ENCODE assay signal across 14 cellular contexts in genomic region chr7:137681657-137682562, GRCh38.
DNase-seq lines count a peak whose midpoint lies in the region; ATAC-seq and TF ChIP-seq lines count a peak whose summit lies in the region.
"Had no signal": no experiment of that assay in that cellular context is flagged by ENCODE, and none has a peak within 500 bp of the region (broad histone marks: within the 10 kb centered on the region; RNA-seq: fewer than 3 reads in every experiment).

No MANE protein-coding gene starts in this region.

- TF ChIP-seq POLR2A in gastrocnemius medialis (IDR thresholded peaks at IDR 0.05): no peak

- in situ Hi-C loops in gastrocnemius medialis (cut with MboI; ENCODE audit: low sequenced_read_pairs in 4 of 4): no loop called here

- DNase-seq in A172 (ENCODE audit: low spot score): peak; percentile 50
- DNase-seq in HS-5 (ENCODE audit: low read depth): peak; percentile 67
- DNase-seq in astrocyte of the hippocampus (ENCODE audit: low read depth, low spot score): peak; percentile 66
- peak; percentile 55 for DNase-seq in hepatic stellate cell (ENCODE audit: low spot score)
- no peak for DNase-seq in NCI-H1417 (lab: John Stamatoyannopoulos, UW)
- DNase-seq in gastrocnemius medialis: no peak
- DNase-seq: ACHN; activated CD4-positive, alpha-beta T cell treated with anti-CD3 and anti-CD28 coated beads, Interleukin-2, amount 10 ng/mL, durations not matched to agents 24 days and 14 days; NCI-H2029; substantia nigra; T-cell had no signal

- H3K27me3 ChIP-seq in gastrocnemius medialis: no peaks in the 10 kb centered on the region

- no peaks in the 10 kb centered on the region for H3K36me3 ChIP-seq in gastrocnemius medialis

- H3K9me3 ChIP-seq in gastrocnemius medialis: no peaks in the 10 kb centered on the region

- H3K4me1 ChIP-seq in gastrocnemius medialis: no peaks in the 10 kb centered on the region

- ATAC-seq in GM21381 (IDR thresholded peaks at IDR 0.05; ENCODE audit: unreplicated experiment): no peak
- no peak for ATAC-seq in gastrocnemius medialis
- ATAC-seq in GM21390 (IDR thresholded peaks at IDR 0.05; ENCODE audit: unreplicated experiment): no peak
- ATAC-seq: T-cell had no signal

- intact Hi-C loops in gastrocnemius medialis (cut with DNase I; ENCODE audit: low total_unique reads): no loop called here

- no peak for TF ChIP-seq CTCF in gastrocnemius medialis (IDR thresholded peaks at IDR 0.05 in 4 of 5, conservative IDR thresholded peaks at IDR 0.05 in 1 of 5)

- H3K4me3 ChIP-seq in gastrocnemius medialis: no peak overlapping the region
- H3K4me3 ChIP-seq: hepatocyte had no signal

- H3K27ac ChIP-seq in gastrocnemius medialis: no peak overlapping the region
- H3K27ac ChIP-seq: hepatocyte had no signal

Comparison
In these comparisons a context has a peak if more than half of its experiments do, and no peak if none do; other contexts are left out.
1. DNase-seq: peak in A172 (single experiment), HS-5 (single experiment), astrocyte of the hippocampus (single experiment) and hepatic stellate cell (single experiment); none in NCI-H1417 (0 of 3) and gastrocnemius medialis (0 of 2).